In genomic region chr10:7303067-7303629, GRCh38 we compare ENCODE assay signal across 18 cellular contexts.
"Had no signal": no experiment of that assay in that cellular context is flagged by ENCODE, and none has a peak within 500 bp of the region (broad histone marks: within the 10 kb centered on the region; RNA-seq: fewer than 3 reads in every experiment).

No MANE protein-coding gene starts in this region.

- H3K4me3 Mint-ChIP-seq: activated CD8-positive, alpha-beta T cell treated with anti-CD3 and anti-CD28 coated beads for 36 hours; dendritic cell treated with granulocyte-macrophage colony-stimulating factor and Interleukin-4, amounts not matched to agents 40 ng/mL and 50 ng/mL, for 4 days; nephron progenitor cell; stimulated activated naive B cell treated with anti-CD40 and anti-IgM and Interleukin-4, amounts not matched to agents 10 μg/mL and 1 μg/mL and 100 μg/mL, for 72 hours; T-helper 1 cell treated with Interleukin-12 subunit alpha and Interleukin-12 subunit beta and Interleukin-4 antibody, amounts not matched to agents 30 μg/mL and 1 μg/mL, for 36 hours had no signal

- H3K36me3 ChIP-seq: breast epithelium, gastroesophageal sphincter, heart right ventricle, left lung had no signal

- H3K4me3 ChIP-seq: breast epithelium, gastroesophageal sphincter, heart right ventricle, left lung had no signal

- H3K27me3 ChIP-seq: breast epithelium, gastroesophageal sphincter, heart right ventricle, left lung had no signal

- DNase-seq: activated CD4-positive, alpha-beta T cell treated with anti-CD3 and anti-CD28 coated beads for 4 hours; activated CD8-positive, alpha-beta T cell treated with anti-CD3 and anti-CD28 coated beads for 36 hours; activated gamma-delta T cell; activated T-cell treated with anti-CD3 and anti-CD28 coated beads, Interleukin-2, amount 50 U/mL, for 48 hours; aorta; effector memory CD4-positive, alpha-beta T cell; heart right ventricle; left lung; occipital lobe; stimulated activated CD4-positive, alpha-beta T cell treated with anti-CD3 and anti-CD28 coated beads, Interleukin-2, amount 100 ng/mL, for 48 hours; stimulated activated naive B cell treated with anti-CD40 and anti-IgM and Interleukin-4, amounts not matched to agents 10 μg/mL and 1 μg/mL and 100 μg/mL, for 72 hours; substantia nigra had no signal

- H3K4me1 ChIP-seq: breast epithelium, left lung had no signal

- H3K27ac Mint-ChIP-seq: activated CD8-positive, alpha-beta T cell treated with anti-CD3 and anti-CD28 coated beads for 36 hours; dendritic cell treated with granulocyte-macrophage colony-stimulating factor and Interleukin-4, amounts not matched to agents 40 ng/mL and 50 ng/mL, for 4 days; T-helper 1 cell treated with Interleukin-12 subunit alpha and Interleukin-12 subunit beta and Interleukin-4 antibody, amounts not matched to agents 30 μg/mL and 1 μg/mL, for 36 hours had no signal

- H3K9me3 ChIP-seq: left lung had no signal

- H3K27ac ChIP-seq: breast epithelium, epithelial cell of prostate, gastroesophageal sphincter, heart right ventricle, left lung had no signal

- H3K27me3 Mint-ChIP-seq: activated CD8-positive, alpha-beta T cell treated with anti-CD3 and anti-CD28 coated beads for 36 hours; dendritic cell treated with granulocyte-macrophage colony-stimulating factor and Interleukin-4, amounts not matched to agents 40 ng/mL and 50 ng/mL, for 4 days; stimulated activated naive B cell treated with anti-CD40 and anti-IgM and Interleukin-4, amounts not matched to agents 10 μg/mL and 1 μg/mL and 100 μg/mL, for 72 hours had no signal

- ATAC-seq: heart right ventricle, left lung had no signal

- H3K9me3 Mint-ChIP-seq: dendritic cell treated with granulocyte-macrophage colony-stimulating factor and Interleukin-4, amounts not matched to agents 40 ng/mL and 50 ng/mL, for 4 days had no signal
